In genomic region chr10:34960983-34961382, GRCh38 we compare ENCODE assay signal across 11 cellular contexts.
DNase-seq lines count a peak whose midpoint lies in the region; ATAC-seq, FAIRE-seq and TF ChIP-seq lines count a peak whose summit lies in the region.
"Had no signal": no experiment of that assay in that cellular context is flagged by ENCODE, and none has a peak within 500 bp of the region (broad histone marks: within the 10 kb centered on the region; RNA-seq: fewer than 3 reads in every experiment).

No MANE protein-coding gene starts in this region.

- ATAC-seq in left colon (peak; percentile 70), HG02623 (IDR thresholded peaks at IDR 0.05; ENCODE audit: unreplicated experiment) (no peak)
- no peak for ATAC-seq in activated T-cell treated with anti-CD3 and anti-CD28 coated beads, Interleukin-2, amount 50 U/mL, for 4 hours
- ATAC-seq: activated T-cell treated with anti-CD3 and anti-CD28 coated beads, Interleukin-2, amount 50 U/mL, for 72 hours; CD8-positive, alpha-beta T cell had no signal

- peak; percentile 86 for FAIRE-seq in HTR-8/SVneo (lab: Jason Lieb, UNC)

- H3K4me3 Mint-ChIP-seq in activated T-cell treated with anti-CD3 and anti-CD28 coated beads, Interleukin-2, amount 50 U/mL, for 4 hours: no peak overlapping the region
- H3K4me3 Mint-ChIP-seq: activated T-cell treated with anti-CD3 and anti-CD28 coated beads, Interleukin-2, amount 50 U/mL, for 72 hours; CD8-positive, alpha-beta T cell had no signal

- intact Hi-C loops in left colon (cut with DNase I, micrococcal nuclease): no loop called here

- H3K4me3 ChIP-seq in AG09309 (ENCODE audit: control insufficient read depth, low read depth, low read length) (no peak overlapping the region), cardiac fibroblast (replicated peaks in 1 of 2; ENCODE audit: low read depth in 2 of 2, low read length in 2 of 2) (no peak overlapping the region)
- H3K4me3 ChIP-seq: dorsolateral prefrontal cortex had no signal

- TF ChIP-seq CTCF in AG09309 (IDR thresholded peaks at IDR 0.05; ENCODE audit: control insufficient read depth, insufficient read depth, low read depth, low read length, missing control alignments): peak; percentile 48
- peak; percentile 21 for TF ChIP-seq CTCF in cardiac fibroblast (IDR thresholded peaks at IDR 0.05; ENCODE audit: low read depth, low read length)

- H3K9me3 Mint-ChIP-seq in activated T-cell treated with anti-CD3 and anti-CD28 coated beads, Interleukin-2, amount 50 U/mL, for 4 hours: no peaks in the 10 kb centered on the region
- H3K9me3 Mint-ChIP-seq: activated T-cell treated with anti-CD3 and anti-CD28 coated beads, Interleukin-2, amount 50 U/mL, for 72 hours; CD8-positive, alpha-beta T cell had no signal

- no peaks in the 10 kb centered on the region for H3K4me1 Mint-ChIP-seq in activated T-cell treated with anti-CD3 and anti-CD28 coated beads, Interleukin-2, amount 50 U/mL, for 4 hours (ENCODE audit: low read depth)

- H3K27me3 Mint-ChIP-seq in activated T-cell treated with anti-CD3 and anti-CD28 coated beads, Interleukin-2, amount 50 U/mL, for 4 hours (ENCODE audit: low read depth): no peaks in the 10 kb centered on the region

- DNase-seq in AG09309 (ENCODE audit: low read depth) (no peak), HTR-8/SVneo (ENCODE audit: insufficient read length, low spot score) (peak; percentile 59), cardiac fibroblast (ENCODE audit: low read depth in 2 of 2) (peak; percentile 34 to 53), left colon (no peak), D341Med (ENCODE audit: low spot score) (no peak), NAMALWA (ENCODE audit: low spot score) (no peak)
- no peak for DNase-seq in activated T-cell treated with anti-CD3 and anti-CD28 coated beads, Interleukin-2, amount 50 U/mL, for 4 hours
- DNase-seq: activated T-cell treated with anti-CD3 and anti-CD28 coated beads, Interleukin-2, amount 50 U/mL, for 72 hours; CD8-positive, alpha-beta T cell; dorsolateral prefrontal cortex had no signal

- no peaks in the 10 kb centered on the region for H3K36me3 Mint-ChIP-seq in activated T-cell treated with anti-CD3 and anti-CD28 coated beads, Interleukin-2, amount 50 U/mL, for 4 hours (ENCODE audit: insufficient read depth)
- H3K36me3 Mint-ChIP-seq: CD8-positive, alpha-beta T cell had no signal

Comparison
In these comparisons a context has a peak if more than half of its experiments do, and no peak if none do; other contexts are left out.
1. DNase-seq: peak in HTR-8/SVneo (single experiment) and cardiac fibroblast (2 of 2); none in AG09309 (single experiment), left colon (0 of 2), D341Med (single experiment), activated T-cell treated with anti-CD3 and anti-CD28 coated beads, Interleukin-2, amount 50 U/mL, for 4 hours (single experiment) and NAMALWA (single experiment).